Comparison of ENCODE assay signal across 8 cellular contexts in genomic region chr10:13712799-13713581, GRCh38.
A peak's percentile ranks its signal among the peaks of the same experiment; 100 is the strongest.
DNase-seq lines count a peak whose midpoint lies in the region; ATAC-seq lines count a peak whose summit lies in the region.
"Had no signal": no experiment of that assay in that cellular context is flagged by ENCODE, and none has a peak within 500 bp of the region (broad histone marks: within the 10 kb centered on the region; RNA-seq: fewer than 3 reads in every experiment).

No MANE protein-coding gene starts in this region.

- peak overlapping the region; percentile 8; the same call in 1 of the 2 replicates for H3K4me3 ChIP-seq in GM08714 (ENCODE audit: low read length)
- H3K4me3 ChIP-seq: vagina had no signal

- ATAC-seq in GM19467 (IDR thresholded peaks at IDR 0.05; ENCODE audit: unreplicated experiment) (peak; percentile 62), HG03460 (IDR thresholded peaks at IDR 0.05; ENCODE audit: unreplicated experiment) (peak; percentile 88)

- DNase-seq in SW480 (ENCODE audit: low spot score) (peak; percentile 69), fibroblast of the conjunctiva (ENCODE audit: low read depth) (peak; percentile 77), pulmonary artery endothelial cell (ENCODE audit: low read depth, low spot score) (peak; percentile 91), OCI-M2 (lab: John Stamatoyannopoulos, UW; ENCODE audit: unreplicated experiment) (no peak)
